In the genomic region with DNA sequence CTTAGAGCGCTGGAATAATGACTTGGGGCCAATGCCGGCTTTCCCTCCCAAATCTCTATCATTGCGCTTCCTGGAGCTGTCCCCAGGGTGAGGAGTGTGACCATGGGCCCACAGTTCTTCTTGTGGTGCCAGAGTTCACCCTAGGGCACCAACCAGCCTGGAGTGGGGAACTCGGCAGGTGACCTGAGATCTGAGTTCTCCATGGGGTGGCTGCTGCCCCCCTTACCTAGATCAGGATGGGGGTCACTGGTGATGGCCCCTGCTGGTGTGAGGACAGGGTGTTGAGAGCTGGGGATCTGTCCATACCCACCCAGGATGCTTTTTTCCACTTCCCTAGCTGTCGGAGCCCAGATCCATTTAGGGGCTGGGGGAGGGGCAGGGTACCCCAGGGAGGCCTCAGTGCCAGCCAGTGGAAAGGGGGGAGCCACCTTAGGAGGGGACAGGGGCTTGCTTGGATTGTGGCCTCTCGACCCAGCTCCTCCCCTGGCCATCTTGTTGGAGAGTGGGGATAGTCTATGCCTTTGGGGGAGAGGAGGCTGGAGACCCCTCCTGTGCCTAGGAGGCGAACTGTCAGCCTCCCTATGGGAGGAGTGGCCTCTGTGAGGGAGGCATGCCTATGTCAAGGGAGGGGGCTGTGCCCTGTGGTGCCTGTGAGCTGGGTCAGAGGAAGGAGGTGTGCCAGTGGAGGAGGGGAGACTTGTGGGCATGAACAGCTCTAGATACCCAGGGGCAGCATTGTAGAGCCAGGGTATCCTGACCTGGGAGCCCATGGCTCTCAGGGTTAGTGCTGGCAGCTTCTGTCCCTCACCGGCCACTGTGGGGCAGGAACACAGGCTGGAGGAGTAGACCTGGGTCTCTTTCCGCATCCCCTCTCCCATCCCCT, we compare ENCODE assay signal across 1 cellular context.
TF ChIP-seq lines count a peak whose summit lies in the region.

No MANE protein-coding gene starts in this region.

TF ChIP-seq in HepG2, 621 proteins besides CTCF, POLR2A, EP300 and RAD21:
- no peak for TF ChIP-seq CBX1 (IDR thresholded peaks at IDR 0.05; ENCODE audit: low read depth)
- TF ChIP-seq HMG20B (CRISPR knock-in tag; conservative IDR thresholded peaks at IDR 0.05): no peak
- TF ChIP-seq RARA (CRISPR knock-in tag; IDR thresholded peaks at IDR 0.05): no peak
- TF ChIP-seq PAWR (CRISPR knock-in tag; IDR thresholded peaks at IDR 0.05; ENCODE audit: borderline replicate concordance): no peak
- TF ChIP-seq ZNF550 (CRISPR knock-in tag; IDR thresholded peaks at IDR 0.05; ENCODE audit: borderline replicate concordance): no peak
- TF ChIP-seq ARNT2 (CRISPR knock-in tag; IDR thresholded peaks at IDR 0.05; ENCODE audit: low read depth): no peak
- TF ChIP-seq, protein P1, sequence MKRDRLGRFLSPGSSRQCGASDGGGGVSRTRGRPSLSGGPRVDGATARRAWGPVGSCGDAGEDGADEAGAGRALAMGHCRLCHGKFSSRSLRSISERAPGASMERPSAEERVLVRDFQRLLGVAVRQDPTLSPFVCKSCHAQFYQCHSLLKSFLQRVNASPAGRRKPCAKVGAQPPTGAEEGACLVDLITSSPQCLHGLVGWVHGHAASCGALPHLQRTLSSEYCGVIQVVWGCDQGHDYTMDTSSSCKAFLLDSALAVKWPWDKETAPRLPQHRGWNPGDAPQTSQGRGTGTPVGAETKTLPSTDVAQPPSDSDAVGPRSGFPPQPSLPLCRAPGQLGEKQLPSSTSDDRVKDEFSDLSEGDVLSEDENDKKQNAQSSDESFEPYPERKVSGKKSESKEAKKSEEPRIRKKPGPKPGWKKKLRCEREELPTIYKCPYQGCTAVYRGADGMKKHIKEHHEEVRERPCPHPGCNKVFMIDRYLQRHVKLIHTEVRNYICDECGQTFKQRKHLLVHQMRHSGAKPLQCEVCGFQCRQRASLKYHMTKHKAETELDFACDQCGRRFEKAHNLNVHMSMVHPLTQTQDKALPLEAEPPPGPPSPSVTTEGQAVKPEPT (CRISPR knock-in tag; IDR thresholded peaks at IDR 0.05; ENCODE audit: low read depth): no peak
- TF ChIP-seq ZSCAN25 (CRISPR knock-in tag; IDR thresholded peaks at IDR 0.05): no peak
